Comparison of ENCODE assay signal across 8 cellular contexts in the genomic region with DNA sequence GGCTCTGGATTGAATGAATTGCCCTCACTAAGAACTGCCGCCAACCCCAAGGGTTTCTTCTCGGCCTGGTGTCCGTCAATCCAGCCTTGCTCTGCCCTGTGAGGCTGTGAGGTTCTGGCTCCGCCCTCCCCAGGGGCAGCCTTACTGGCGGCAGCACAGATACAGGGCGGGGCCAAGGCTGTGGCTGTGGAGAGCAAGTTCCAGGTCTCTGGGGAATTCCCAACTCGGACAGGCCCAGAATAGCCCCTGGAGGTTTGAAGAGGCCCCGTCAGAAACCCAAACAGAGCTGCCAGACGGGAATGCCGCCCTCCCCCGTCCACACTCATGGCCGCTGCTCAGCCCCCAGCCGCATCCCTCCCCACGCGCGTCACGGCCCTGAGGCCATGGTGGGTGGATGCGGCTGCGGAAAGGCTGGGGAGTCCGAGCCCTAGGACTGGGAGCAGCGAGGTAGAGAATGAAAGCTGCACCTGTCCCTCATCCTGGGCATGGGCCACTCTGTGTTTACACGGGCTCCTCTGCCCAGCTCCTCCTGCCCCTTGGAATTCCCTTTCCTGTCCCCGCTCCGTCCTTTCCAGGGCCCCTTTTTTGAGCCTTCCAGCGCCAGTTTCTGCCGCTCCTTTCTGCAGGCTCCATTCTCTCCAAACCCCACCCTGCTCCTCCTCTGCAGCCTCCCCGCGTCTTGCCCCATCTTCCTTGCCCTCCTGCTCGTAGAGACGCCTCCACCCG. TPM values are rescaled to one million over a fixed set of nuclear protein-coding genes. Genes with fewer than 3 reads are reported as not detected.
DNase-seq lines count a peak whose midpoint lies in the region; ATAC-seq, FAIRE-seq and TF ChIP-seq lines count a peak whose summit lies in the region.

No MANE protein-coding gene starts in this region.

- TF ChIP-seq POLR2A in A549 (IDR thresholded peaks at IDR 0.05; ENCODE audit: low read length), result peak; percentile 38

- intact Hi-C loops in OCI-LY7 (cut with micrococcal nuclease; ENCODE audit: unreplicated experiment), result no loop called here

- peak overlapping the region; percentile 73 for H3K9ac ChIP-seq in HUES6 (ENCODE audit: low read length)

- CTCF ChIA-PET in A549 (lab: Yijun Ruan, JAX), result interaction anchor here (0.6 to 24.4 kb wide), 4 partner anchors 9 to 210 kb away, joined by 3 to 568 read pairs (median 4); partner anchors contain the start of gene MVP
- CTCF ChIA-PET in OCI-LY7 (lab: Charles Lee; ENCODE audit: unreplicated experiment), result no interaction called here

- POLR2A ChIA-PET in A549 (lab: Yijun Ruan, JAX), result interaction anchor here (0.5 to 0.9 kb wide), 3 partner anchors 107 to 346 kb away, joined by 3 to 4 read pairs (median 3); partner anchors contain the start of gene TAOK2
- POLR2A ChIA-PET in OCI-LY7 (lab: Charles Lee), result no interaction called here

- H3K79me2 ChIP-seq in OCI-LY7 (ENCODE audit: insufficient read depth, low read depth, low read length), result peaks cover 15% of the 10 kb centered on the region; the same call in 1 of the 2 replicates

- TF ChIP-seq CTCF in A549 (IDR thresholded peaks at IDR 0.05) (no peak), OCI-LY7 (conservative IDR thresholded peaks at IDR 0.05; ENCODE audit: low read length) (no peak)

- H3K9me2 ChIP-seq in OCI-LY7 (ENCODE audit: insufficient read depth, low read length), result no peaks in the 10 kb centered on the region

- no TSS peak for BruUV-seq in OCI-LY7 (replicated peaks; lab: Mats Ljungman, UMichigan)

- peaks cover 47% of the 10 kb centered on the region for H3K4me1 ChIP-seq in A549
- H3K4me1 ChIP-seq in HUES6 (ENCODE audit: control insufficient read depth, insufficient read depth, low read length), result peaks cover 50% of the 10 kb centered on the region
- H3K4me1 ChIP-seq in OCI-LY7 (ENCODE audit: insufficient read depth, low read length, poor library complexity, severe bottlenecking), result peaks cover 53% of the 10 kb centered on the region

- DNase-seq in A549 (ENCODE audit: low read depth in 1 of 2, low spot score in 1 of 2), result peak; percentile 93 to 97
- peak; percentile 72 for DNase-seq in OCI-LY7 (ENCODE audit: low spot score)
- DNase-seq in activated T-helper 9 cell treated with anti-CD3 and anti-CD28 coated beads, Interleukin-2, amount 50 U/mL, for 16 hours (ENCODE audit: low read depth), result peak; percentile 61
- DNase-seq in fibroblast of peridontal ligament (ENCODE audit: extremely low read depth), result peak; percentile 96
- DNase-seq in myocyte (ENCODE audit: low read depth), result peak; percentile 99
- DNase-seq in stromal cell of bone marrow (ENCODE audit: low read depth), result peak; percentile 91

- ATAC-seq in A549 (peak; percentile 52 to 84), GM18511 (IDR thresholded peaks at IDR 0.05; ENCODE audit: unreplicated experiment) (peak; percentile 42)

- H4K20me1 ChIP-seq in OCI-LY7 (ENCODE audit: insufficient read depth, low read length), result peaks cover 18% of the 10 kb centered on the region

- H3K4me2 ChIP-seq in A549, result peak overlapping the region; percentile 94
- H3K4me2 ChIP-seq in OCI-LY7 (ENCODE audit: low read length), result peak overlapping the region; percentile 93

- H3K36me3 ChIP-seq in HUES6 (ENCODE audit: control insufficient read depth, insufficient read depth, low read length), result peaks cover 27% of the 10 kb centered on the region
- peaks cover 42% of the 10 kb centered on the region for H3K36me3 ChIP-seq in OCI-LY7 (ENCODE audit: insufficient read depth, low read length)

- H3K9me3 ChIP-seq in A549 (no peaks in the 10 kb centered on the region), HUES6 (ENCODE audit: control insufficient read depth, insufficient read depth, low read depth, low read length) (no peaks in the 10 kb centered on the region), OCI-LY7 (ENCODE audit: low read length) (no peaks in the 10 kb centered on the region)

- peak; percentile 56 for FAIRE-seq in A549 (lab: Jason Lieb, UNC)

- H3K4me3 ChIP-seq in A549 (peak overlapping the region; percentile 43), HUES6 (ENCODE audit: low read depth, low read length) (peak overlapping the region; percentile 68), OCI-LY7 (ENCODE audit: low read depth, low read length, poor library complexity, severe bottlenecking) (peak overlapping the region; percentile 83)

- H2AFZ ChIP-seq in OCI-LY7 (ENCODE audit: low read length), result no peak overlapping the region

- H3K27me3 ChIP-seq in HUES6 (ENCODE audit: control insufficient read depth, insufficient read depth, low read length), result no peaks in the 10 kb centered on the region

- peak overlapping the region; percentile 56 to 98 for H3K27ac ChIP-seq in A549
- peak overlapping the region; percentile 15; the same call in 1 of the 2 replicates for H3K27ac ChIP-seq in HUES6 (ENCODE audit: low read depth, low read length)
- H3K27ac ChIP-seq in OCI-LY7 (ENCODE audit: low read depth, low read length, poor library complexity, severe bottlenecking), result no peak overlapping the region

- under 1% methylated on average over 27 of the region's 31 CpGs for WGBS in A549 (ENCODE audit: missing lambda C conversion rate)

- TF ChIP-seq EP300 in A549 (IDR thresholded peaks at IDR 0.05), result 0 out of 5 replicates have a peak, but pooled peaks of 1 of the 2 experiments have one; percentile 18

- TF ChIP-seq RAD21 in A549 (conservative IDR thresholded peaks at IDR 0.05 in 1 of 2, IDR thresholded peaks at IDR 0.05 in 1 of 2), result no peak

TF ChIP-seq in A549, 52 proteins besides CTCF, POLR2A, EP300 and RAD21 (continues in another document):
- peak; percentile 77; the same call in 1 of the 2 replicates for TF ChIP-seq TFCP2L1 (CRISPR knock-in tag; IDR thresholded peaks at IDR 0.05)
- no peak for TF ChIP-seq CBX8 (IDR thresholded peaks at IDR 0.05)
- TF ChIP-seq KDM1A (IDR thresholded peaks at IDR 0.05; ENCODE audit: low read depth), result no peak
- TF ChIP-seq, protein P1, sequence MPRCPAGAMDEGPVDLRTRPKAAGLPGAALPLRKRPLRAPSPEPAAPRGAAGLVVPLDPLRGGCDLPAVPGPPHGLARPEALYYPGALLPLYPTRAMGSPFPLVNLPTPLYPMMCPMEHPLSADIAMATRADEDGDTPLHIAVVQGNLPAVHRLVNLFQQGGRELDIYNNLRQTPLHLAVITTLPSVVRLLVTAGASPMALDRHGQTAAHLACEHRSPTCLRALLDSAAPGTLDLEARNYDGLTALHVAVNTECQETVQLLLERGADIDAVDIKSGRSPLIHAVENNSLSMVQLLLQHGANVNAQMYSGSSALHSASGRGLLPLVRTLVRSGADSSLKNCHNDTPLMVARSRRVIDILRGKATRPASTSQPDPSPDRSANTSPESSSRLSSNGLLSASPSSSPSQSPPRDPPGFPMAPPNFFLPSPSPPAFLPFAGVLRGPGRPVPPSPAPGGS (IDR thresholded peaks at IDR 0.05), result peak; percentile 75; the same call in 1 of the 3 replicates
- peak; percentile 86 to 88 for TF ChIP-seq JUN (IDR thresholded peaks at IDR 0.05)

RNA-seq across cellular contexts. Expression of gene PRRT2, which starts 0.7 kb away (rescaled TPM):
- polyA plus RNA-seq in A549 (2011; rRNA removed), result 0.25 and 0.34 TPM in 2 replicates
- 0.54 and 0.62 TPM in 2 replicates for polyA plus RNA-seq in A549 (2012; cell fraction: cytosol; rRNA removed)
- polyA plus RNA-seq in A549 (2012; cell fraction: nucleus; rRNA removed), result 5.0 and 5.1 TPM in 2 replicates
- polyA plus RNA-seq in A549 (2017; fragmentation: RNase III; extraction: RNeasy Plus Mini Kit Qiagen cat#74134 plus additional on column Dnase treatment), result 0.34 to 0.55 TPM (median 0.44 TPM) in 3 replicates
- 0.29 and 0.34 TPM in 2 replicates for polyA minus RNA-seq in A549 (2011; rRNA and poly(A)+ RNA removed)
- 0.09 TPM in 1 of 2 replicates, not detected in the other for total RNA-seq in OCI-LY7 (2014; rRNA removed; shearing (Covaris generic))
- 3.2 and 3.4 TPM in 2 replicates for total RNA-seq in OCI-LY7 (2022)
- 0.83 and 3.1 TPM in 2 replicates for total RNA-seq in myocyte
- polyA plus RNA-seq in myocyte (2012), result 2.2 TPM

RNA-seq across cellular contexts. Expression of gene PAGR1, which starts 4.6 kb away (rescaled TPM):
- polyA plus RNA-seq in A549 (2011; rRNA removed) (18.9 and 26.7 TPM in 2 replicates), A549 (2017; fragmentation: RNase III; extraction: RNeasy Plus Mini Kit Qiagen cat#74134 plus additional on column Dnase treatment) (41.0 to 44.5 TPM (median 43.1 TPM) in 3 replicates)
- polyA plus RNA-seq in A549 (2012; cell fraction: cytosol; rRNA removed), result 43.8 and 50.3 TPM in 2 replicates
- 25.9 and 29.0 TPM in 2 replicates for polyA plus RNA-seq in A549 (2012; cell fraction: nucleus; rRNA removed)
- 4.3 and 5.9 TPM in 2 replicates for polyA minus RNA-seq in A549 (2011; rRNA and poly(A)+ RNA removed)
- 59.4 and 62.7 TPM in 2 replicates for total RNA-seq in OCI-LY7 (2014; rRNA removed; shearing (Covaris generic))
- total RNA-seq in OCI-LY7 (2022) (43.4 and 51.7 TPM in 2 replicates), myocyte (38.4 and 49.0 TPM in 2 replicates)
- polyA plus RNA-seq in myocyte (2012), result 20.3 TPM

RNA-seq across cellular contexts. Expression of gene MAZ, which starts 5.0 kb away (rescaled TPM):
- polyA plus RNA-seq in A549 (2011; rRNA removed) (79.6 and 99.7 TPM in 2 replicates), A549 (2017; fragmentation: RNase III; extraction: RNeasy Plus Mini Kit Qiagen cat#74134 plus additional on column Dnase treatment) (216 to 231 TPM (median 221 TPM) in 3 replicates)
- 192 and 249 TPM in 2 replicates for polyA plus RNA-seq in A549 (2012; cell fraction: cytosol; rRNA removed)
- polyA plus RNA-seq in A549 (2012; cell fraction: nucleus; rRNA removed), result 213 and 345 TPM in 2 replicates
- polyA minus RNA-seq in A549 (2011; rRNA and poly(A)+ RNA removed), result 200 and 239 TPM in 2 replicates
- total RNA-seq in OCI-LY7 (2014; rRNA removed; shearing (Covaris generic)), result 384 and 471 TPM in 2 replicates
- total RNA-seq in OCI-LY7 (2022) (484 and 531 TPM in 2 replicates), myocyte (136 and 218 TPM in 2 replicates)
- 306 TPM for polyA plus RNA-seq in myocyte (2012)

RNA-seq across cellular contexts. Expression of gene MVP, which starts 8.9 kb away (rescaled TPM):
- 73.3 and 87.7 TPM in 2 replicates for polyA plus RNA-seq in A549 (2011; rRNA removed)
- 50.3 and 58.7 TPM in 2 replicates for polyA plus RNA-seq in A549 (2012; cell fraction: cytosol; rRNA removed)
- 188 and 201 TPM in 2 replicates for polyA plus RNA-seq in A549 (2012; cell fraction: nucleus; rRNA removed)
- 86.2 to 109 TPM (median 106 TPM) in 3 replicates for polyA plus RNA-seq in A549 (2017; fragmentation: RNase III; extraction: RNeasy Plus Mini Kit Qiagen cat#74134 plus additional on column Dnase treatment)
- 325 and 351 TPM in 2 replicates for polyA minus RNA-seq in A549 (2011; rRNA and poly(A)+ RNA removed)
- 4.0 and 6.3 TPM in 2 replicates for total RNA-seq in OCI-LY7 (2014; rRNA removed; shearing (Covaris generic))
- total RNA-seq in OCI-LY7 (2022), result 6.8 and 8.1 TPM in 2 replicates
- total RNA-seq in myocyte, result 361 and 417 TPM in 2 replicates
- polyA plus RNA-seq in myocyte (2012), result 169 TPM

RNA-seq across cellular contexts. Expression of gene KIF22, which starts 20.8 kb away (rescaled TPM):
- polyA plus RNA-seq in A549 (2011; rRNA removed) (64.3 and 85.9 TPM in 2 replicates), A549 (2017; fragmentation: RNase III; extraction: RNeasy Plus Mini Kit Qiagen cat#74134 plus additional on column Dnase treatment) (70.0 to 73.7 TPM (median 72.6 TPM) in 3 replicates)
- 131 and 139 TPM in 2 replicates for polyA plus RNA-seq in A549 (2012; cell fraction: cytosol; rRNA removed)
- 316 and 319 TPM in 2 replicates for polyA plus RNA-seq in A549 (2012; cell fraction: nucleus; rRNA removed)
- 147 and 158 TPM in 2 replicates for polyA minus RNA-seq in A549 (2011; rRNA and poly(A)+ RNA removed)
- total RNA-seq in OCI-LY7 (2014; rRNA removed; shearing (Covaris generic)), result 315 and 339 TPM in 2 replicates
- total RNA-seq in OCI-LY7 (2022) (232 and 253 TPM in 2 replicates), myocyte (10.2 and 10.9 TPM in 2 replicates)
- polyA plus RNA-seq in myocyte (2012), result 8.0 TPM
